9 cellular contexts compared by ENCODE assay signal in genomic region chr7:55065079-55065478, GRCh38. TPM values are rescaled to one million over a fixed set of nuclear protein-coding genes. Genes with fewer than 3 reads are reported as not detected.
DNase-seq lines count a peak whose midpoint lies in the region; ATAC-seq, FAIRE-seq and TF ChIP-seq lines count a peak whose summit lies in the region.
"Had no signal": no experiment of that assay in that cellular context is flagged by ENCODE, and none has a peak within 500 bp of the region (broad histone marks: within the 10 kb centered on the region; RNA-seq: fewer than 3 reads in every experiment).

No MANE protein-coding gene starts in this region.

- H3K4me2 ChIP-seq in Karpas-422 (ENCODE audit: low read depth, low read length, poor library complexity, severe bottlenecking) = peak overlapping the region; percentile 38

- no peak for TF ChIP-seq CTCF in progenitor cell of endocrine pancreas (IDR thresholded peaks at IDR 0.05; ENCODE audit: unreplicated experiment)

- peaks cover 4% of the 10 kb centered on the region for H3K36me3 Mint-ChIP-seq in progenitor cell of endocrine pancreas (ENCODE audit: insufficient read depth)

- DNase-seq in Karpas-422 (no peak), progenitor cell of endocrine pancreas (ENCODE audit: low spot score, unreplicated experiment) (no peak), DMS114 treated with DMSO at 0.1 percent for 48 hours (lab: John Stamatoyannopoulos, UW; ENCODE audit: unreplicated experiment) (no peak), NCI-H2171 (lab: John Stamatoyannopoulos, UW) (no peak), iPS-NIHi11 (ENCODE audit: low spot score) (no peak)
- no peak for DNase-seq in activated CD8-positive, alpha-beta memory T cell treated with anti-CD3 and anti-CD28 coated beads, Interleukin-2, amount 50 U/mL, for 4 hours

- no peaks in the 10 kb centered on the region for H4K20me1 ChIP-seq in Karpas-422 (ENCODE audit: insufficient read depth, low read depth, low read length)

- peak overlapping the region; percentile 54 for H3K27ac Mint-ChIP-seq in progenitor cell of endocrine pancreas
- H3K27ac Mint-ChIP-seq: T-helper 1 cell treated with Interleukin-12 subunit alpha and Interleukin-12 subunit beta and Interleukin-4 antibody, amounts not matched to agents 30 μg/mL and 1 μg/mL, for 36 hours had no signal

- H3K9me3 Mint-ChIP-seq in progenitor cell of endocrine pancreas (ENCODE audit: low read depth) = no peaks in the 10 kb centered on the region
- H3K9me3 Mint-ChIP-seq: T-helper 1 cell treated with Interleukin-12 subunit alpha and Interleukin-12 subunit beta and Interleukin-4 antibody, amounts not matched to agents 30 μg/mL and 1 μg/mL, for 36 hours had no signal

- H3K4me1 ChIP-seq in Karpas-422 (ENCODE audit: low read length) = peaks cover 41% of the 10 kb centered on the region

- H3K4me3 Mint-ChIP-seq in progenitor cell of endocrine pancreas (ENCODE audit: low read depth) = no peak overlapping the region
- H3K4me3 Mint-ChIP-seq: T-helper 1 cell treated with Interleukin-12 subunit alpha and Interleukin-12 subunit beta and Interleukin-4 antibody, amounts not matched to agents 30 μg/mL and 1 μg/mL, for 36 hours had no signal

- no peaks in the 10 kb centered on the region for H3K9me3 ChIP-seq in Karpas-422 (ENCODE audit: low read length)

- H3K9me2 ChIP-seq in Karpas-422 (replicated peaks; ENCODE audit: insufficient read depth, low read length) = no peaks in the 10 kb centered on the region

- no peaks in the 10 kb centered on the region for H3K79me2 ChIP-seq in Karpas-422 (ENCODE audit: low read length)

- H3K27ac ChIP-seq in Karpas-422 (ENCODE audit: low read length) = no peak overlapping the region

- peak; percentile 57 for ATAC-seq in GM19351 (IDR thresholded peaks at IDR 0.05; ENCODE audit: unreplicated experiment)

- no peaks in the 10 kb centered on the region for H3K27me3 Mint-ChIP-seq in progenitor cell of endocrine pancreas

- FAIRE-seq in endometrium (lab: Jason Lieb, UNC) = peak; percentile 86

- H3K36me3 ChIP-seq in Karpas-422 (ENCODE audit: insufficient read depth, low read length) = no peaks in the 10 kb centered on the region

- H3K4me3 ChIP-seq in Karpas-422 (ENCODE audit: low read length) = no peak overlapping the region

- 0 out of 2 replicates have a peak, but pooled peaks cover 2% of the 10 kb centered on the region for H3K27me3 ChIP-seq in Karpas-422 (ENCODE audit: low read length)

- H3K9ac ChIP-seq in Karpas-422 (ENCODE audit: low read length) = no peak overlapping the region

- H2AFZ ChIP-seq in Karpas-422 (ENCODE audit: low read length) = no peak overlapping the region

- H3K4me1 Mint-ChIP-seq in progenitor cell of endocrine pancreas (ENCODE audit: low read depth) = peaks cover 41% of the 10 kb centered on the region

RNA-seq across cellular contexts. Expression of gene EGFR, which starts 46.3 kb away (rescaled TPM):
- not detected in 2 replicates for total RNA-seq in Karpas-422 (2014; rRNA removed; shearing (Covaris generic); ENCODE audit: low replicate concordance)
- total RNA-seq in progenitor cell of endocrine pancreas = 43.8 and 47.8 TPM in 2 replicates

Comparison
In these comparisons a context has a peak if more than half of its experiments do, and no peak if none do; other contexts are left out.
1. RNA of gene EGFR, which starts 46.3 kb away (total RNA-seq): 43.8 to 47.8 TPM in progenitor cell of endocrine pancreas; not detected in Karpas-422; every median in the first group is over 10 times any median in the second.